In genomic region chr11:122808494-122808893, GRCh38 we compare ENCODE assay signal across 8 cellular contexts. TPM values are rescaled to one million over a fixed set of nuclear protein-coding genes. Genes with fewer than 3 reads are reported as not detected.
DNase-seq lines count a peak whose midpoint lies in the region; ATAC-seq and TF ChIP-seq lines count a peak whose summit lies in the region.

No MANE protein-coding gene starts in this region.

- H3K27me3 ChIP-seq in left ventricle myocardium inferior (ENCODE audit: low read depth), result no peaks in the 10 kb centered on the region
- H3K27me3 ChIP-seq in tibial artery, result no peaks in the 10 kb centered on the region

- H3K4me1 ChIP-seq in left ventricle myocardium inferior, result peaks cover 17% of the 10 kb centered on the region
- no peaks in the 10 kb centered on the region for H3K4me1 ChIP-seq in tibial artery

- TF ChIP-seq CTCF in left ventricle myocardium inferior (IDR thresholded peaks at IDR 0.05; ENCODE audit: borderline replicate concordance) (no peak), coronary artery (IDR thresholded peaks at IDR 0.05) (no peak), tibial artery (IDR thresholded peaks at IDR 0.05) (no peak)

- DNase-seq in RPMI7951 (ENCODE audit: low read depth), result peak; percentile 91
- peak; percentile 17 for DNase-seq in left ventricle myocardium inferior
- DNase-seq in coronary artery (ENCODE audit: low spot score), result no peak
- no peak for DNase-seq in NCI-H146 treated with DMSO at 0.1 percent for 48 hours (lab: John Stamatoyannopoulos, UW; ENCODE audit: unreplicated experiment)
- DNase-seq in hypothalamus (lab: John Stamatoyannopoulos, UW), result no peak
- DNase-seq in tibial artery, result no peak

- H3K36me3 ChIP-seq in left ventricle myocardium inferior, result peaks cover 9% of the 10 kb centered on the region
- no peaks in the 10 kb centered on the region for H3K36me3 ChIP-seq in tibial artery

- intact Hi-C loops in left ventricle myocardium inferior (cut with micrococcal nuclease), result no loop called here
- intact Hi-C loops in tibial artery (cut with DNase I; ENCODE audit: low total_unique reads), result no loop called here

- H3K9me3 ChIP-seq in left ventricle myocardium inferior (replicated peaks) (no peaks in the 10 kb centered on the region), tibial artery (no peaks in the 10 kb centered on the region)

- ATAC-seq in GM18867 (IDR thresholded peaks at IDR 0.05; ENCODE audit: unreplicated experiment) (peak; percentile 85), HG02642 (IDR thresholded peaks at IDR 0.05; ENCODE audit: poor library complexity, unreplicated experiment) (peak; percentile 88)

- peak overlapping the region; percentile 70 for H3K27ac ChIP-seq in left ventricle myocardium inferior (replicated peaks)
- peak overlapping the region in 1 of 2 donors; percentile 30 for H3K27ac ChIP-seq in coronary artery
- peak overlapping the region in 1 of 2 donors; percentile 27 for H3K27ac ChIP-seq in tibial artery

- H3K4me3 ChIP-seq in left ventricle myocardium inferior, result no peak overlapping the region
- H3K4me3 ChIP-seq in coronary artery, result no peak overlapping the region
- no peak overlapping the region for H3K4me3 ChIP-seq in tibial artery

RNA-seq across cellular contexts. Expression of gene CRTAM, which starts 29.8 kb away (rescaled TPM):
- 0.36 TPM in 1 of 2 replicates, not detected in the other for total RNA-seq in RPMI7951 (2014; rRNA removed; shearing (Covaris generic))
- not detected for total RNA-seq in left ventricle myocardium inferior

Comparison
In these comparisons a context has a peak if more than half of its experiments do, and no peak if none do; other contexts are left out.
1. DNase-seq: peak in RPMI7951 (single experiment) and left ventricle myocardium inferior (single experiment); none in coronary artery (single experiment), NCI-H146 treated with DMSO at 0.1 percent for 48 hours (single experiment), hypothalamus (0 of 51) and tibial artery (0 of 2).